In the genomic region with DNA sequence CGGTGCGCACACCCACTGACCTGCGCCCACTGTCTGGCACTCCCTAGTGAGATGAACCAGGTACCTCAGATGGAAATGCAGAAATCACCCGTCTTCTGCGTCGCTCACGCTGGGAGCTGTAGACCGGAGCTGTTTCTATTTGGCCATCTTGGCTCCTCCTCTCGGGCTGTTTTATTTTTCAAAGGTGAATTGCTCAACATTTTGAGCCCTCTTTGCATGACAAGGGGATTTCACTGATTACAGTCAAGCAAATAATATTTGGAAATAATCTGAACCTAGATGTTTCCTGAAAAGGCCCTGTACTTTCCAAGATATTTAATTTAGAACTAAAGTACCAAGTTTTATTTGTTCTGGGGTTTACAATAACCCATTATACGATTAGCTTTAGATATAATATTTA, we compare ENCODE assay signal across 8 cellular contexts.
DNase-seq lines count a peak whose midpoint lies in the region; ATAC-seq, FAIRE-seq and TF ChIP-seq lines count a peak whose summit lies in the region.
"Not testable (repeated sequence)": the region's sequence is repeated elsewhere in the genome, so short reads cannot be mapped to it uniquely, and the experiment has no call there.

No MANE protein-coding gene starts in this region.

- not testable (repeated sequence) for H4K8ac ChIP-seq in H1 (ENCODE audit: extremely low read depth, insufficient read depth, low read length)

- H3K4me1 Mint-ChIP-seq in mesothelial cell of epicardium; osteocyte (ENCODE audit: unreplicated experiment): not testable (repeated sequence)

- DNase-seq in DMS 273 (lab: John Stamatoyannopoulos, UW; ENCODE audit: unreplicated experiment): peak; percentile 10
- DNase-seq in NCI-H345 (lab: John Stamatoyannopoulos, UW): peak; percentile 4
- DNase-seq in RWPE2 (ENCODE audit: low spot score); H1 (ENCODE audit: low read depth in 1 of 2, low spot score in 2 of 2); cardiac muscle cell (ENCODE audit: low read depth in 1 of 2, low spot score in 1 of 2); mesothelial cell of epicardium (ENCODE audit: low spot score in 2 of 2, unreplicated experiment in 2 of 2); osteocyte (ENCODE audit: extremely low spot score, unreplicated experiment): not testable (repeated sequence)

- peak overlapping the region; percentile 71 for H3K27ac Mint-ChIP-seq in mesothelial cell of epicardium
- not testable (repeated sequence) for H3K27ac Mint-ChIP-seq in osteocyte (ENCODE audit: unreplicated experiment)

- not testable (repeated sequence) for H3K27me3 Mint-ChIP-seq in mesothelial cell of epicardium (ENCODE audit: low read depth); osteocyte (ENCODE audit: unreplicated experiment)

- not testable (repeated sequence) for H3K18ac ChIP-seq in H1 (ENCODE audit: extremely low read depth, low read length)

- not testable (repeated sequence) for H2BK120ac ChIP-seq in H1 (replicated peaks; ENCODE audit: low read depth, low read length)

- not testable (repeated sequence) for H2AK5ac ChIP-seq in H1 (ENCODE audit: low read depth, low read length)

- not testable (repeated sequence) for H3K23me2 ChIP-seq in H1 (ENCODE audit: low read depth, low read length)

- H2AFZ ChIP-seq in H1 (ENCODE audit: low read length): not testable (repeated sequence)

- POLR2A ChIA-PET in H1 (lab: Charles Lee; ENCODE audit: partially characterized antibody): not testable (repeated sequence)

- H3K4me3 ChIP-seq in HUES48 (ENCODE audit: low read depth, low read length); cardiac muscle cell: not testable (repeated sequence)
- H3K4me3 ChIP-seq in RWPE2 (ENCODE audit: severe bottlenecking) (peak overlapping the region; percentile 21), H1 (ENCODE audit: extremely low read depth in 1 of 4, insufficient read depth in 2 of 4, low read depth in 3 of 4, low read length in 4 of 4) (peak overlapping the region in 3 of 4 experiments; percentile 12 to 41 (median 28); a peak in 3 of 8 replicates)

- not testable (repeated sequence) for H4K5ac ChIP-seq in H1 (ENCODE audit: insufficient read length, low read depth, low read length)

- H3K79me1 ChIP-seq in H1 (ENCODE audit: low read depth, low read length): not testable (repeated sequence)

- not testable (repeated sequence) for H2BK20ac ChIP-seq in H1 (ENCODE audit: low read length)

- H3K4me3 Mint-ChIP-seq in mesothelial cell of epicardium: peak overlapping the region; percentile 73
- H3K4me3 Mint-ChIP-seq in osteocyte (ENCODE audit: unreplicated experiment): peak overlapping the region; percentile 69

- H3K9ac ChIP-seq in HUES48 (ENCODE audit: low read depth, low read length) (0 out of 2 replicates have a peak overlapping the region, but pooled peaks have one; percentile 35), H1 (replicated peaks in 1 of 4; ENCODE audit: extremely low read depth in 1 of 4, low read depth in 3 of 4, low read length in 3 of 4) (peak overlapping the region in 2 of 4 experiments; percentile 30 to 49; a peak in 2 of 7 replicates)

- H3K4ac ChIP-seq in H1 (replicated peaks; ENCODE audit: insufficient read length, low read depth, low read length): not testable (repeated sequence)

- TF ChIP-seq POLR2A in H1 (IDR thresholded peaks at IDR 0.05; ENCODE audit: control extremely low read depth in 1 of 2, low read depth in 2 of 2, low read length in 2 of 2): not testable (repeated sequence)

- H4K20me1 ChIP-seq in H1 (replicated peaks in 1 of 2; ENCODE audit: control insufficient read depth in 1 of 2, insufficient read depth in 2 of 2, low read length in 2 of 2): not testable (repeated sequence)

- H3K23ac ChIP-seq in H1 (ENCODE audit: insufficient read length): not testable (repeated sequence)

- ATAC-seq in RWPE2 (ENCODE audit: low read depth): peak; percentile 45; the same call in 1 of the 3 replicates

- CTCF ChIA-PET in H1 (lab: Charles Lee; ENCODE audit: partially characterized antibody): not testable (repeated sequence)

- not testable (repeated sequence) for H3K14ac ChIP-seq in H1 (ENCODE audit: insufficient read length)

- TF ChIP-seq RAD21 in H1 (IDR thresholded peaks at IDR 0.05 in 1 of 2, conservative IDR thresholded peaks at IDR 0.05 in 1 of 2; ENCODE audit: low read depth in 2 of 2, low read length in 2 of 2): not testable (repeated sequence)

- WGBS in H1 (ENCODE audit: extremely low coverage in 1 of 2, insufficient coverage in 1 of 2, insufficient read length in 1 of 2, insufficient replicate concordance in 2 of 2, low coverage in 1 of 2, low lambda C conversion rate in 2 of 2, missing lambda C conversion rate in 1 of 2), 2 experiments: 60% methylated on average over 2 of the region's 10 CpGs; no CpG with 5 or more reads in 1 of the 2 experiments

- not testable (repeated sequence) for TF ChIP-seq CTCF in RWPE2 (IDR thresholded peaks at IDR 0.05; ENCODE audit: poor library complexity, severe bottlenecking); H1 (IDR thresholded peaks at IDR 0.05; ENCODE audit: control extremely low read depth in 1 of 3, insufficient read depth in 1 of 3, low read depth in 1 of 3, low read length in 3 of 3); cardiac muscle cell (IDR thresholded peaks at IDR 0.05; ENCODE audit: low read depth, low read length); mesothelial cell of epicardium (IDR thresholded peaks at IDR 0.05; ENCODE audit: unreplicated experiment); osteocyte (IDR thresholded peaks at IDR 0.05)

- H3K27ac ChIP-seq in HUES48 (ENCODE audit: low read depth, low read length); H1 (ENCODE audit: low read depth, low read length): not testable (repeated sequence)
- H3K27ac ChIP-seq in RWPE2 (ENCODE audit: poor library complexity, severe bottlenecking) (peak overlapping the region; percentile 33), cardiac muscle cell (peak overlapping the region; percentile 41)

- not testable (repeated sequence) for H3K27me3 ChIP-seq in HUES48 (ENCODE audit: control insufficient read depth, insufficient read depth, low read length); RWPE2 (ENCODE audit: insufficient read depth, poor library complexity, severe bottlenecking); H1 (replicated peaks in 1 of 4; ENCODE audit: control insufficient read depth in 3 of 4, extremely low read depth in 1 of 4, insufficient read depth in 3 of 4, low read length in 3 of 4); cardiac muscle cell

- not testable (repeated sequence) for H3K9me3 Mint-ChIP-seq in mesothelial cell of epicardium; osteocyte (ENCODE audit: unreplicated experiment)

- H3K36me3 ChIP-seq in HUES48 (ENCODE audit: control insufficient read depth, insufficient read depth, low read length); RWPE2 (ENCODE audit: low read depth); H1 (ENCODE audit: control insufficient read depth in 2 of 4, insufficient read depth in 4 of 4, low read length in 3 of 4); cardiac muscle cell: not testable (repeated sequence)

- not testable (repeated sequence) for H3K36me3 Mint-ChIP-seq in mesothelial cell of epicardium; osteocyte (ENCODE audit: unreplicated experiment)

- H2BK5ac ChIP-seq in H1 (ENCODE audit: low read depth, low read length): not testable (repeated sequence)

- FAIRE-seq in H1 (lab: Jason Lieb, UNC): not testable (repeated sequence)

- not testable (repeated sequence) for H3K9me3 ChIP-seq in HUES48 (ENCODE audit: control insufficient read depth, insufficient read depth, low read length); RWPE2 (ENCODE audit: severe bottlenecking); H1 (ENCODE audit: insufficient read depth in 2 of 2, low read depth in 1 of 2, low read length in 1 of 2); cardiac muscle cell (ENCODE audit: low read depth)

- not testable (repeated sequence) for H2BK15ac ChIP-seq in H1 (ENCODE audit: low read length)

- not testable (repeated sequence) for H3K56ac ChIP-seq in H1 (replicated peaks; ENCODE audit: insufficient read length, low read depth, low read length)

- peak overlapping the region; percentile 34 to 53; a peak in 1 of 4 replicates for H3K4me2 ChIP-seq in H1 (ENCODE audit: insufficient read depth in 1 of 2, low read depth in 2 of 2, low read length in 2 of 2)

- not testable (repeated sequence) for TF ChIP-seq EP300 in H1 (IDR thresholded peaks at IDR 0.05; ENCODE audit: borderline replicate concordance in 1 of 2, low read depth in 2 of 2, low read length in 2 of 2)

- not testable (repeated sequence) for H2BK12ac ChIP-seq in H1 (ENCODE audit: low read depth, low read length)

- not testable (repeated sequence) for H3K4me1 ChIP-seq in HUES48 (ENCODE audit: control insufficient read depth, insufficient read depth, low read length); RWPE2 (ENCODE audit: insufficient read depth, poor library complexity, severe bottlenecking); H1 (replicated peaks in 1 of 4; ENCODE audit: control insufficient read depth in 3 of 4, insufficient read depth in 4 of 4, low read length in 3 of 4); cardiac muscle cell (ENCODE audit: low read depth)

- not testable (repeated sequence) for H4K91ac ChIP-seq in H1 (replicated peaks; ENCODE audit: insufficient read length, low read length)

- not testable (repeated sequence) for H3K79me2 ChIP-seq in H1 (ENCODE audit: control insufficient read depth in 1 of 2, insufficient read depth in 2 of 2, low read length in 2 of 2)

TF ChIP-seq in H1, 55 proteins besides CTCF, POLR2A, EP300 and RAD21:
- TF ChIP-seq CEBPB (IDR thresholded peaks at IDR 0.05; ENCODE audit: low read depth, low read length): peak; percentile 82
- 0 out of 2 replicates have a peak, but pooled peaks have one; percentile 25 for TF ChIP-seq TAF1 (IDR thresholded peaks at IDR 0.05; ENCODE audit: low read depth, low read length)
